8 cellular contexts compared by ENCODE assay signal in the genomic region with DNA sequence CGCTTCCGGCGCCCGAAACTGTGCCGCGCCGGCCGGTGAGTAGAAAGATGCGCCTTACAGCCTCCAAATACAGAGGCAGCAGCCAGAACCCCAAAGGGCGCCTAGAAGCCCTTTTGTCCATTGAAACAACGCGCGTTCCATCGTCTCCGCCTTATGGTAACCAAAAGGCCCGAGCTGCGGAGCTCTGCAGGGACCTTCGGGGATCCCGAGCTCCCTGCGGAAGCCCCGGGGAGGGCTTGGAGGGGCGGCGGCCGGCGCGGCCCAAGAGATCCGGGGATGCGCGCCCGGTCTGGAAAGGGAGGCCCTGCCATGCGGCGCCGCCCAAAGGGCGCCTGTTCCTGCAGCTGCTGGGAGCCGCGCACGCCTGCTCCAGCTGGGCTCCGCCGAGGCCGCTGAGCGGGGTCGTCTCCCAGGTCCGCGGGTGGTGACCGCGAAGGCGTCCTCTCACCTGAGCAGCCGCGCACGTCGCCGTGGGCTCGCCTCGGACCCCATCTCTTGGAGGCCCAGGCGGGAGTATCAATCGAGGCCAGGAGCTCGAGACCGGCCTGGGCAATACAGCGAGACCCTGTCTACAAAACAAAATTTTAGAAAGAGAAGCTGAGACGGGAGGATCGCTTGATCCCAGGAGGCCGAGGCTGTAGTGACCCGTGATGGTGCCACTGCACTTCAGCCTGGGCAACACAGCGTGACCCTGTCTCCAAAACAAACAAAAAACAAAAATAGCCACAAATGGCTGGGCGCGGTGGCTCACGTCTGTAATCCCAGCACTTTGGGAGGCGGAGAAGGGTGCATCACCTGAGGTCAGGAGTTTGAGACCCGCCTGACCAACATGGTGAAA. TPM values are rescaled to one million over a fixed set of nuclear protein-coding genes. Genes with fewer than 3 reads are reported as not detected.
A peak's percentile ranks its signal among the peaks of the same experiment; 100 is the strongest.
DNase-seq lines count a peak whose midpoint lies in the region; ATAC-seq, FAIRE-seq and TF ChIP-seq lines count a peak whose summit lies in the region.

No MANE protein-coding gene starts in this region.

- H3K27ac ChIP-seq in A549 (peak overlapping the region; percentile 86 to 94), PC-3 (ENCODE audit: low read length) (no peak overlapping the region), urinary bladder (ENCODE audit: low read depth) (peak overlapping the region; percentile 83)
- H3K27ac ChIP-seq in effector memory CD4-positive, alpha-beta T cell (ENCODE audit: insufficient read depth, low read length, poor library complexity, severe bottlenecking) = peak overlapping the region; percentile 78

- H3K4me1 ChIP-seq in A549 (peaks cover 46% of the 10 kb centered on the region), PC-3 (ENCODE audit: insufficient read depth, low read length) (peaks cover 26% of the 10 kb centered on the region), mononuclear cell (ENCODE audit: insufficient read depth, low read length) (peaks cover 51% of the 10 kb centered on the region), urinary bladder (ENCODE audit: insufficient read depth) (no peaks in the 10 kb centered on the region)
- peaks cover 42% of the 10 kb centered on the region for H3K4me1 ChIP-seq in effector memory CD4-positive, alpha-beta T cell (ENCODE audit: control insufficient read depth, insufficient read depth, low read length, poor library complexity, severe bottlenecking)

- no peak overlapping the region for H3K9ac ChIP-seq in PC-3 (ENCODE audit: low read length)

- peaks cover 37% of the 10 kb centered on the region for H3K79me2 ChIP-seq in PC-3 (ENCODE audit: low read length)

- no peak for TF ChIP-seq CTCF in A549 (IDR thresholded peaks at IDR 0.05)
- TF ChIP-seq CTCF in PC-3 (conservative IDR thresholded peaks at IDR 0.05; ENCODE audit: low read depth, low read length) = no peak

- no peak for TF ChIP-seq EP300 in A549 (IDR thresholded peaks at IDR 0.05)

- POLR2A ChIA-PET in A549 (lab: Yijun Ruan, JAX) = interaction anchor here (0.5 to 2.6 kb wide), 8 partner anchors 9 to 567 kb away, joined by 3 to 20 read pairs (median 4); a partner anchor contains a TSS
- POLR2A ChIA-PET in PC-3 (lab: Charles Lee; ENCODE audit: unreplicated experiment) = interaction anchor here (0.6 kb wide), 1 partner anchor 81 kb away, joined by 3 read pairs; no protein-coding TSS in a partner anchor

- CTCF ChIA-PET in A549 (lab: Yijun Ruan, JAX) (interaction anchor here (0.8 to 3.1 kb wide), 9 partner anchors 10 to 461 kb away, joined by 3 to 20 read pairs (median 6); a partner anchor contains a TSS), PC-3 (lab: Charles Lee) (no interaction called here)

- H3F3A ChIP-seq in PC-3 (ENCODE audit: low read length, unreplicated experiment) = no peaks in the 10 kb centered on the region

- WGBS in A549 (ENCODE audit: missing lambda C conversion rate) = 5% methylated on average over 43 of the region's 69 CpGs
- 9% methylated on average over 69 of the region's 69 CpGs for WGBS in urinary bladder

- peaks cover 19% of the 10 kb centered on the region; the same call in 1 of the 2 replicates for H4K20me1 ChIP-seq in PC-3 (ENCODE audit: low read length)

- no TSS peak for BruUV-seq in PC-3 (replicated peaks; lab: Mats Ljungman, UMichigan)

- no peaks in the 10 kb centered on the region for H3K27me3 ChIP-seq in PC-3 (ENCODE audit: low read length)
- H3K27me3 ChIP-seq in effector memory CD4-positive, alpha-beta T cell (replicated peaks; ENCODE audit: control insufficient read depth, insufficient read depth, low read length, poor library complexity, severe bottlenecking) = no peaks in the 10 kb centered on the region
- no peaks in the 10 kb centered on the region for H3K27me3 ChIP-seq in mononuclear cell (ENCODE audit: insufficient read depth, low read length)

- TF ChIP-seq POLR2A in A549 (IDR thresholded peaks at IDR 0.05; ENCODE audit: low read length) (peak; percentile 38; the same call in 1 of the 2 replicates), GM15510 (IDR thresholded peaks at IDR 0.05; ENCODE audit: borderline replicate concordance, extremely low read depth, insufficient read length) (peak; percentile 11)

- DNase-seq in A549 (ENCODE audit: low read depth in 1 of 2, low spot score in 1 of 2) = peak; percentile 42 to 76
- no peak for DNase-seq in PC-3
- no peak for DNase-seq in effector memory CD4-positive, alpha-beta T cell
- DNase-seq in activated effector memory CD4-positive, alpha-beta T cell treated with anti-CD3 and anti-CD28 coated beads, Interleukin-2, amount 50 U/mL, for 16 hours = no peak

- no peaks in the 10 kb centered on the region for H3K9me3 ChIP-seq in A549
- no peaks in the 10 kb centered on the region for H3K9me3 ChIP-seq in PC-3 (ENCODE audit: low read length)
- no peaks in the 10 kb centered on the region for H3K9me3 ChIP-seq in effector memory CD4-positive, alpha-beta T cell (ENCODE audit: control insufficient read depth, low read length)
- no peaks in the 10 kb centered on the region for H3K9me3 ChIP-seq in mononuclear cell (ENCODE audit: low read depth, low read length)

- no peak for FAIRE-seq in A549 (lab: Jason Lieb, UNC)

- H3K9me2 ChIP-seq in PC-3 (replicated peaks; ENCODE audit: low read length) = no peaks in the 10 kb centered on the region

- H3K4me3 ChIP-seq in A549 = peak overlapping the region; percentile 89
- peak overlapping the region; percentile 81 for H3K4me3 ChIP-seq in PC-3 (ENCODE audit: low read length)
- peak overlapping the region; percentile 76 for H3K4me3 ChIP-seq in effector memory CD4-positive, alpha-beta T cell (ENCODE audit: insufficient read depth, low read depth, low read length, poor library complexity, severe bottlenecking)
- peak overlapping the region; percentile 63 for H3K4me3 ChIP-seq in mononuclear cell (ENCODE audit: low read length)
- H3K4me3 ChIP-seq in urinary bladder (ENCODE audit: low read depth, low read length) = peak overlapping the region; percentile 94

- intact Hi-C loops in PC-3 (cut with micrococcal nuclease) = no loop called here

- H3K36me3 ChIP-seq in PC-3 (ENCODE audit: low read depth, low read length) (no peaks in the 10 kb centered on the region), urinary bladder (ENCODE audit: insufficient read depth) (no peaks in the 10 kb centered on the region)
- no peaks in the 10 kb centered on the region for H3K36me3 ChIP-seq in effector memory CD4-positive, alpha-beta T cell (ENCODE audit: control insufficient read depth, insufficient read depth, low read length)

- peak overlapping the region; percentile 85 for H3K4me2 ChIP-seq in A549
- peak overlapping the region; percentile 63 for H3K4me2 ChIP-seq in PC-3 (ENCODE audit: low read length)

- no peak for TF ChIP-seq RAD21 in A549 (conservative IDR thresholded peaks at IDR 0.05 in 1 of 2, IDR thresholded peaks at IDR 0.05 in 1 of 2)

- H2AFZ ChIP-seq in PC-3 (ENCODE audit: low read length) = peak overlapping the region; percentile 61; the same call in 1 of the 2 replicates

- peak; percentile 55 to 69 for ATAC-seq in A549
- peak; percentile 3 for ATAC-seq in HG02981 (IDR thresholded peaks at IDR 0.05; ENCODE audit: unreplicated experiment)
- ATAC-seq in PC-3 = no peak

TF ChIP-seq in A549, 52 proteins besides CTCF, POLR2A, EP300 and RAD21 (continues in another document):
- no peak for TF ChIP-seq RARB (CRISPR knock-in tag; IDR thresholded peaks at IDR 0.05)
- TF ChIP-seq, protein P1, sequence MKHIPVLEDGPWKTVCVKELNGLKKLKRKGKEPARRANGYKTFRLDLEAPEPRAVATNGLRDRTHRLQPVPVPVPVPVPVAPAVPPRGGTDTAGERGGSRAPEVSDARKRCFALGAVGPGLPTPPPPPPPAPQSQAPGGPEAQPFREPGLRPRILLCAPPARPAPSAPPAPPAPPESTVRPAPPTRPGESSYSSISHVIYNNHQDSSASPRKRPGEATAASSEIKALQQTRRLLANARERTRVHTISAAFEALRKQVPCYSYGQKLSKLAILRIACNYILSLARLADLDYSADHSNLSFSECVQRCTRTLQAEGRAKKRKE (CRISPR knock-in tag; IDR thresholded peaks at IDR 0.05; ENCODE audit: low read depth) = peak; percentile 72; the same call in 1 of the 2 replicates
- peak; percentile 89; the same call in 1 of the 2 replicates for TF ChIP-seq HDAC2 (IDR thresholded peaks at IDR 0.05)
- no peak for TF ChIP-seq JUNB (IDR thresholded peaks at IDR 0.05)
- TF ChIP-seq KDM5A (IDR thresholded peaks at IDR 0.05) = no peak
- no peak for TF ChIP-seq ZNF302 (CRISPR knock-in tag; IDR thresholded peaks at IDR 0.05)
- TF ChIP-seq ZFP36 (IDR thresholded peaks at IDR 0.05; ENCODE audit: borderline replicate concordance, partially characterized antibody) = no peak
- TF ChIP-seq CBX2 (IDR thresholded peaks at IDR 0.05; ENCODE audit: borderline replicate concordance, low read depth) = no peak
- TF ChIP-seq, protein P2, sequence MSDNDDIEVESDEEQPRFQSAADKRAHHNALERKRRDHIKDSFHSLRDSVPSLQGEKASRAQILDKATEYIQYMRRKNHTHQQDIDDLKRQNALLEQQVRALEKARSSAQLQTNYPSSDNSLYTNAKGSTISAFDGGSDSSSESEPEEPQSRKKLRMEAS (IDR thresholded peaks at IDR 0.05) = peak; percentile 83
- peak; percentile 51; the same call in 1 of the 2 replicates for TF ChIP-seq HOXB5 (CRISPR knock-in tag; IDR thresholded peaks at IDR 0.05)

RNA-seq across cellular contexts. Expression of a gene that starts 0.8 kb away (rescaled TPM):
- polyA plus RNA-seq in A549 (2011; rRNA removed) = 10.5 and 11.1 TPM in 2 replicates
- polyA plus RNA-seq in A549 (2012; cell fraction: cytosol; rRNA removed) = 12.8 and 16.5 TPM in 2 replicates
- 49.4 and 61.3 TPM in 2 replicates for polyA plus RNA-seq in A549 (2012; cell fraction: nucleus; rRNA removed)
- polyA plus RNA-seq in A549 (2017; fragmentation: RNase III; extraction: RNeasy Plus Mini Kit Qiagen cat#74134 plus additional on column Dnase treatment) = 11.1 to 13.3 TPM (median 11.9 TPM) in 3 replicates
- polyA minus RNA-seq in A549 (2011; rRNA and poly(A)+ RNA removed) = 20.6 and 22.3 TPM in 2 replicates
- 14.8 and 17.7 TPM in 2 replicates for total RNA-seq in PC-3 (2014; rRNA removed)
- total RNA-seq in mononuclear cell = 17.3 TPM
- 15.0 TPM for total RNA-seq in urinary bladder
- 65.2 TPM for polyA plus RNA-seq in urinary bladder

RNA-seq across cellular contexts. Expression of a gene that starts 7.8 kb away (rescaled TPM):
- polyA plus RNA-seq in A549 (2011; rRNA removed) (52.3 and 77.7 TPM in 2 replicates), A549 (2017; fragmentation: RNase III; extraction: RNeasy Plus Mini Kit Qiagen cat#74134 plus additional on column Dnase treatment) (92.6 to 95.1 TPM (median 94.1 TPM) in 3 replicates), urinary bladder (68.9 TPM)
- 22.1 and 24.5 TPM in 2 replicates for polyA plus RNA-seq in A549 (2012; cell fraction: cytosol; rRNA removed)
- polyA plus RNA-seq in A549 (2012; cell fraction: nucleus; rRNA removed) = 7.4 and 14.0 TPM in 2 replicates
- polyA minus RNA-seq in A549 (2011; rRNA and poly(A)+ RNA removed) = 23.4 and 27.7 TPM in 2 replicates
- total RNA-seq in PC-3 (2014; rRNA removed) (11.0 and 11.9 TPM in 2 replicates), mononuclear cell (63.1 TPM), urinary bladder (27.3 TPM)

Comparison
In these comparisons a context has a peak if more than half of its experiments do, and no peak if none do; other contexts are left out.
1. DNase-seq: peak in A549 (2 of 2); none in PC-3 (single experiment), effector memory CD4-positive, alpha-beta T cell (0 of 3) and activated effector memory CD4-positive, alpha-beta T cell treated with anti-CD3 and anti-CD28 coated beads, Interleukin-2, amount 50 U/mL, for 16 hours (single experiment).
2. Peak in every context shown above with its lines, with median percentiles within 50 percentile points of each other: H3K4me3 ChIP-seq.